ENCODE assay signal across 11 cellular contexts in genomic region chr20:11454966-11455799, GRCh38.
DNase-seq lines count a peak whose midpoint lies in the region; ATAC-seq and TF ChIP-seq lines count a peak whose summit lies in the region.
"Had no signal": no experiment of that assay in that cellular context is flagged by ENCODE, and none has a peak within 500 bp of the region (broad histone marks: within the 10 kb centered on the region; RNA-seq: fewer than 3 reads in every experiment).

No MANE protein-coding gene starts in this region.

- POLR2A ChIA-PET in A673 (lab: Charles Lee; ENCODE audit: low non-redundant PET), result no interaction called here

- no peaks in the 10 kb centered on the region for H3K4me1 Mint-ChIP-seq in T-helper 17 cell
- H3K4me1 Mint-ChIP-seq: CD4-positive, CD25-positive, alpha-beta regulatory T cell had no signal

- CTCF ChIA-PET in A673 (lab: Charles Lee), result no interaction called here

- WGBS in GM23248 (ENCODE audit: low coverage in 1 of 2, low lambda C conversion rate in 2 of 2, missing lambda C conversion rate in 2 of 2), 2 experiments, result 31 to 36% methylated on average over 7 of the region's 7 CpGs

- no peaks in the 10 kb centered on the region for H4K20me1 ChIP-seq in GM23248 (ENCODE audit: insufficient read depth)
- H4K20me1 ChIP-seq in OCI-LY3 (ENCODE audit: insufficient read depth, low read length), result no peaks in the 10 kb centered on the region

- BruUV-seq in A673 (replicated peaks; lab: Mats Ljungman, UMichigan), result TSS peak; percentile 86

- H3K27me3 ChIP-seq in A673 (replicated peaks; ENCODE audit: insufficient read depth, low read depth, low read length, poor library complexity) (no peaks in the 10 kb centered on the region), GM23248 (replicated peaks; ENCODE audit: insufficient read depth) (no peaks in the 10 kb centered on the region), OCI-LY3 (ENCODE audit: low read depth, low read length) (no peaks in the 10 kb centered on the region)

- H2AFZ ChIP-seq in GM23248 (no peak overlapping the region), OCI-LY3 (ENCODE audit: low read depth, low read length) (no peak overlapping the region)

- no peak for ATAC-seq in T-helper 17 cell

- H3K79me2 ChIP-seq in GM23248 (ENCODE audit: insufficient read depth) (no peaks in the 10 kb centered on the region), OCI-LY3 (ENCODE audit: low read length) (no peaks in the 10 kb centered on the region)

- DNase-seq in A673 (ENCODE audit: low spot score) (peak; percentile 92), GM23248 (peak; percentile 74), fibroblast of peridontal ligament (ENCODE audit: extremely low read depth) (peak; percentile 56), T-helper 17 cell (no peak), NCI-H524 (lab: John Stamatoyannopoulos, UW) (no peak)
- no peak for DNase-seq in activated CD8-positive, alpha-beta memory T cell treated with anti-CD3 and anti-CD28 coated beads, Interleukin-2, amount 50 U/mL, for 48 hours
- DNase-seq in activated naive CD4-positive, alpha-beta T cell treated with anti-CD3 and anti-CD28 coated beads, Interleukin-2, amount 50 U/mL, for 16 hours, result no peak
- DNase-seq: activated CD4-positive, alpha-beta T cell treated with anti-CD3 and anti-CD28 coated beads, Interleukin-2, amount 50 U/mL, for 1 hour; CD4-positive, CD25-positive, alpha-beta regulatory T cell had no signal

- in situ Hi-C loops in GM23248 (cut with MboI), result no loop called here

- no peak overlapping the region for H3K9ac ChIP-seq in GM23248
- H3K9ac ChIP-seq in OCI-LY3 (ENCODE audit: low read length), result no peak overlapping the region

- H3K27ac ChIP-seq in A673 (ENCODE audit: low read depth, low read length, poor library complexity, severe bottlenecking), result peak overlapping the region; percentile 69
- 0 out of 2 replicates have a peak overlapping the region, but pooled peaks have one; percentile 10 for H3K27ac ChIP-seq in GM23248
- no peak overlapping the region for H3K27ac ChIP-seq in OCI-LY3 (ENCODE audit: low read length)
- H3K27ac ChIP-seq: HL-60 had no signal

- H3K36me3 Mint-ChIP-seq in T-helper 17 cell (ENCODE audit: low read depth), result no peaks in the 10 kb centered on the region
- H3K36me3 Mint-ChIP-seq: CD4-positive, CD25-positive, alpha-beta regulatory T cell had no signal

- H3K4me3 Mint-ChIP-seq in T-helper 17 cell, result no peak overlapping the region
- H3K4me3 Mint-ChIP-seq: CD4-positive, CD25-positive, alpha-beta regulatory T cell had no signal

- no peak overlapping the region for H3K27ac Mint-ChIP-seq in T-helper 17 cell
- H3K27ac Mint-ChIP-seq: CD4-positive, CD25-positive, alpha-beta regulatory T cell had no signal

- TF ChIP-seq CTCF in A673 (conservative IDR thresholded peaks at IDR 0.05; ENCODE audit: low read depth, low read length) (no peak), OCI-LY3 (IDR thresholded peaks at IDR 0.05; ENCODE audit: low read depth, low read length) (no peak)

- H3K4me1 ChIP-seq in A673 (ENCODE audit: insufficient read depth, low read length, poor library complexity, severe bottlenecking), result peaks cover 61% of the 10 kb centered on the region
- H3K4me1 ChIP-seq in GM23248 (ENCODE audit: insufficient read depth), result peaks cover 52% of the 10 kb centered on the region
- peaks cover 33% of the 10 kb centered on the region for H3K4me1 ChIP-seq in OCI-LY3 (ENCODE audit: low read length)

- H3K4me2 ChIP-seq in GM23248 (ENCODE audit: unreplicated experiment) (peak overlapping the region; percentile 59), OCI-LY3 (ENCODE audit: low read length) (peak overlapping the region; percentile 60)

- H3K27me3 Mint-ChIP-seq in T-helper 17 cell, result no peaks in the 10 kb centered on the region
- H3K27me3 Mint-ChIP-seq: CD4-positive, CD25-positive, alpha-beta regulatory T cell had no signal

- H3K9me3 ChIP-seq in A673 (ENCODE audit: low read depth, low read length, poor library complexity, severe bottlenecking) (no peaks in the 10 kb centered on the region), GM23248 (ENCODE audit: low read depth) (no peaks in the 10 kb centered on the region), OCI-LY3 (ENCODE audit: insufficient read depth, low read length) (no peaks in the 10 kb centered on the region), T-helper 17 cell (ENCODE audit: control insufficient read depth, low read length, poor library complexity, severe bottlenecking) (no peaks in the 10 kb centered on the region)

- H3K9me2 ChIP-seq in GM23248 (ENCODE audit: insufficient read depth), result no peaks in the 10 kb centered on the region

- H3F3A ChIP-seq in GM23248 (ENCODE audit: insufficient read depth), result peaks cover 24% of the 10 kb centered on the region

- H3K36me3 ChIP-seq in A673 (ENCODE audit: insufficient read depth, low read length, poor library complexity, severe bottlenecking) (no peaks in the 10 kb centered on the region), GM23248 (ENCODE audit: low read depth) (no peaks in the 10 kb centered on the region), OCI-LY3 (replicated peaks; ENCODE audit: low read depth, low read length) (no peaks in the 10 kb centered on the region)

- intact Hi-C loops in A673 (cut with micrococcal nuclease; ENCODE audit: unreplicated experiment), result no loop called here

- H3K4me3 ChIP-seq in A673 (ENCODE audit: low read depth, low read length, poor library complexity, severe bottlenecking) (no peak overlapping the region), GM23248 (peak overlapping the region; percentile 11; the same call in 1 of the 2 replicates), OCI-LY3 (ENCODE audit: low read length) (peak overlapping the region; percentile 39)

Comparison
In these comparisons a context has a peak if more than half of its experiments do, and no peak if none do; other contexts are left out.
1. DNase-seq: peak in A673 (single experiment), GM23248 (single experiment) and fibroblast of peridontal ligament (single experiment); none in activated CD8-positive, alpha-beta memory T cell treated with anti-CD3 and anti-CD28 coated beads, Interleukin-2, amount 50 U/mL, for 48 hours (single experiment), T-helper 17 cell (0 of 3), NCI-H524 (0 of 2) and activated naive CD4-positive, alpha-beta T cell treated with anti-CD3 and anti-CD28 coated beads, Interleukin-2, amount 50 U/mL, for 16 hours (single experiment).